18 cellular contexts compared by ENCODE assay signal in genomic region chr17:16585796-16586195, GRCh38.
"Had no signal": no experiment of that assay in that cellular context is flagged by ENCODE, and none has a peak within 500 bp of the region (broad histone marks: within the 10 kb centered on the region; RNA-seq: fewer than 3 reads in every experiment).

No MANE protein-coding gene starts in this region.

- H3K9ac ChIP-seq: neural progenitor cell had no signal

- H3K27ac Mint-ChIP-seq: activated CD8-positive, alpha-beta T cell treated with anti-CD3 and anti-CD28 coated beads for 36 hours; brain; neural progenitor cell; T-helper 17 cell had no signal

- H3K9me3 ChIP-seq: esophagus muscularis mucosa, gastrocnemius medialis, heart left ventricle, pancreas, tibial nerve had no signal

- H3K27me3 ChIP-seq: esophagus muscularis mucosa, pancreas, tibial nerve had no signal

- DNase-seq: activated CD4-positive, alpha-beta T cell treated with anti-CD3 and anti-CD28 coated beads for 4 hours; activated CD8-positive, alpha-beta T cell treated with anti-CD3 and anti-CD28 coated beads for 36 hours; activated effector memory CD4-positive, alpha-beta T cell treated with Interleukin-2 at 50 U/mL for 16 hours; activated naive CD4-positive, alpha-beta T cell treated with anti-CD3 and anti-CD28 coated beads, Interleukin-2, amount 50 U/mL, for 16 hours; activated T-cell treated with anti-CD3 and anti-CD28 coated beads, Interleukin-2, amount 50 U/mL, for 4 hours; central memory CD4-positive, alpha-beta T cell; heart left ventricle; midbrain; pancreas; stimulated activated CD4-positive, alpha-beta T cell treated with anti-CD3 and anti-CD28 coated beads, Interleukin-4, amount 100 ng/mL, for 1 hour; stimulated activated naive CD4-positive, alpha-beta T cell; T-helper 17 cell had no signal

- H3K4me2 ChIP-seq: neural progenitor cell had no signal

- ATAC-seq: activated CD8-positive, alpha-beta T cell treated with anti-CD3 and anti-CD28 coated beads for 36 hours; activated T-cell treated with anti-CD3 and anti-CD28 coated beads, Interleukin-2, amount 50 U/mL, for 4 hours; gastrocnemius medialis; heart left ventricle; pancreas; T-helper 17 cell had no signal

- H2AFZ ChIP-seq: neural progenitor cell had no signal

- H3K9me3 Mint-ChIP-seq: activated CD8-positive, alpha-beta T cell treated with anti-CD3 and anti-CD28 coated beads for 36 hours; activated T-cell treated with anti-CD3 and anti-CD28 coated beads, Interleukin-2, amount 50 U/mL, for 4 hours had no signal

- H3K4me3 ChIP-seq: coronary artery, esophagus muscularis mucosa, gastrocnemius medialis, heart left ventricle, neural progenitor cell, pancreas, tibial nerve had no signal

- H3K27ac ChIP-seq: gastrocnemius medialis, heart left ventricle, neural progenitor cell, pancreas had no signal

- H3K4me3 Mint-ChIP-seq: activated CD8-positive, alpha-beta T cell treated with anti-CD3 and anti-CD28 coated beads for 36 hours; activated T-cell treated with anti-CD3 and anti-CD28 coated beads, Interleukin-2, amount 50 U/mL, for 4 hours; neural progenitor cell; T-helper 17 cell had no signal

- FAIRE-seq: pancreas had no signal

- H3K36me3 ChIP-seq: esophagus muscularis mucosa, gastrocnemius medialis, heart left ventricle, neural progenitor cell, pancreas, tibial nerve had no signal

- H3K4me1 ChIP-seq: neural progenitor cell, pancreas had no signal

- H3K36me3 Mint-ChIP-seq: brain, neural progenitor cell had no signal
